Comparison of ENCODE assay signal across 10 cellular contexts in the genomic region with DNA sequence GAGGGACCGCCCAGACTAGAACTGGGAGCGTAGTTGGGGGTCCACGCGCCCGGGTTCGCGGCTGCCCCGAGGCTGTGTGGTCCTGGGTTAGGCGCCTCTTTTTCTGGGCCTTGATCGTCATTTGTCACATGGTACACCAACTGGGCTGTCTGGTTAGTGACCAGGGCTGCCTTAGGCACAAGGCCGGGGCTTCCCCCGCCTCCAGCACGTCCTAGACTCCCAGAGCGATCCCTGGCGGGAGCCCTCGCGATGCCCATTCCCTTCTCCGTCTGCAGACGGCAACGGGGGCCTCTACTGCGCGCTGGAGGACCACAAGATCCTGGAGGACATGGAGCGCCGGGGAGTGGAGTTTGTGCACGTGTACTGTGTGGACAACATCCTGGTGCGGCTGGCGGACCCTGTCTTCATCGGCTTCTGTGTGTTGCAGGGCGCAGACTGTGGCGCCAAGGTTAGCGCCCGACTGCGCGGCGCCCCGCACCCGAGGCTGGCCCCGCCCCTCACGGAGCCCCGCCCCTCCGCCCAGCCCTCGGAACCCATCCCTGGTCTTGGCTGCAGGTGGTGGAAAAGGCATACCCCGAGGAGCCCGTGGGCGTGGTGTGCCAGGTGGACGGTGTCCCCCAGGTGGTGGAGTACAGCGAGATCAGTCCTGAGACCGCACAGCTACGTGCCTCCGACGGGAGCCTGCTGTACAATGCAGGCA. TPM values are rescaled to one million over a fixed set of nuclear protein-coding genes. Genes with fewer than 3 reads are reported as not detected.
DNase-seq lines count a peak whose midpoint lies in the region; ATAC-seq and TF ChIP-seq lines count a peak whose summit lies in the region.
"Had no signal": no experiment of that assay in that cellular context is flagged by ENCODE, and none has a peak within 500 bp of the region (broad histone marks: within the 10 kb centered on the region; RNA-seq: fewer than 3 reads in every experiment).

No MANE protein-coding gene starts in this region.

- H3K9ac ChIP-seq in BLaER1 (peak overlapping the region; percentile 79), Karpas-422 (ENCODE audit: low read length) (peak overlapping the region; percentile 82; the same call in 1 of the 2 replicates), duodenal mucosa (ENCODE audit: low read depth in 1 of 2, low read length in 2 of 2) (no peak overlapping the region), neural cell (ENCODE audit: low read length) (no peak overlapping the region)

- no peak for DNase-seq in Karpas-422
- no peak for DNase-seq in erythroblast (lab: John Stamatoyannopoulos, UW)
- DNase-seq: activated naive CD4-positive, alpha-beta T cell; NCI-H524 treated with DMSO at 0.1 percent for 48 hours had no signal

- no peak overlapping the region for H3K27ac ChIP-seq in BLaER1
- no peak overlapping the region for H3K27ac ChIP-seq in Karpas-422 (ENCODE audit: low read length)
- H3K27ac ChIP-seq in duodenal mucosa (ENCODE audit: low read depth, low read length): no peak overlapping the region
- H3K27ac ChIP-seq in neural cell (ENCODE audit: low read length): no peak overlapping the region

- no peak for TF ChIP-seq RAD21 in neural cell (conservative IDR thresholded peaks at IDR 0.05)

- H3K9me2 ChIP-seq in Karpas-422 (replicated peaks; ENCODE audit: insufficient read depth, low read length): no peaks in the 10 kb centered on the region
- H3K9me2 ChIP-seq in neural cell (ENCODE audit: insufficient read depth, low read length): no peaks in the 10 kb centered on the region

- TF ChIP-seq CTCF in neural cell (IDR thresholded peaks at IDR 0.05; ENCODE audit: poor library complexity, severe bottlenecking): no peak

- peak overlapping the region; percentile 81 for H3K4me3 ChIP-seq in BLaER1
- H3K4me3 ChIP-seq in Karpas-422 (ENCODE audit: low read length): peak overlapping the region; percentile 81; the same call in 1 of the 2 replicates
- peak overlapping the region; percentile 62 to 71 for H3K4me3 ChIP-seq in duodenal mucosa (ENCODE audit: low read depth in 1 of 2, low read length in 2 of 2)
- H3K4me3 ChIP-seq in neural cell (ENCODE audit: low read length): no peak overlapping the region

- no peak for TF ChIP-seq POLR2A in erythroblast (IDR thresholded peaks at IDR 0.05; ENCODE audit: low read length)

- H3K4me1 ChIP-seq in BLaER1 (peaks cover 81% of the 10 kb centered on the region), Karpas-422 (ENCODE audit: low read length) (peaks cover 45% of the 10 kb centered on the region), duodenal mucosa (ENCODE audit: control insufficient read depth in 1 of 2, insufficient read depth in 2 of 2, low read length in 2 of 2) (peaks cover 19 to 37% of the 10 kb centered on the region in 2 donors)

- peaks cover 38% of the 10 kb centered on the region for H3K36me3 ChIP-seq in BLaER1
- no peaks in the 10 kb centered on the region for H3K36me3 ChIP-seq in Karpas-422 (ENCODE audit: insufficient read depth, low read length)
- H3K36me3 ChIP-seq in duodenal mucosa (ENCODE audit: control insufficient read depth in 1 of 2, insufficient read depth in 2 of 2, low read length in 2 of 2): peaks cover 5 to 13% of the 10 kb centered on the region in 2 donors
- H3K36me3 ChIP-seq in neural cell (ENCODE audit: insufficient read depth, low read length): no peaks in the 10 kb centered on the region

- H2AFZ ChIP-seq in Karpas-422 (ENCODE audit: low read length) (no peak overlapping the region), neural cell (ENCODE audit: low read depth, low read length) (no peak overlapping the region)

- H3K79me2 ChIP-seq in Karpas-422 (ENCODE audit: low read length) (no peaks in the 10 kb centered on the region), neural cell (replicated peaks; ENCODE audit: insufficient read depth, low read length) (no peaks in the 10 kb centered on the region)

- H4K20me1 ChIP-seq in BLaER1 (peaks cover 58% of the 10 kb centered on the region), Karpas-422 (ENCODE audit: insufficient read depth, low read depth, low read length) (peaks cover 4% of the 10 kb centered on the region; the same call in 1 of the 2 replicates), neural cell (ENCODE audit: insufficient read depth) (no peaks in the 10 kb centered on the region)

- no peaks in the 10 kb centered on the region for H3K27me3 ChIP-seq in BLaER1
- H3K27me3 ChIP-seq in Karpas-422 (ENCODE audit: low read length): no peaks in the 10 kb centered on the region
- no peaks in the 10 kb centered on the region for H3K27me3 ChIP-seq in duodenal mucosa (ENCODE audit: control insufficient read depth in 1 of 2, insufficient read depth in 2 of 2, low read length in 2 of 2)
- peaks cover 66% of the 10 kb centered on the region for H3K27me3 ChIP-seq in neural cell (ENCODE audit: insufficient read depth, low read depth, low read length)

- ATAC-seq in HG03571 (IDR thresholded peaks at IDR 0.05; ENCODE audit: unreplicated experiment) (no peak), HG03354 (IDR thresholded peaks at IDR 0.05; ENCODE audit: poor library complexity, severe bottlenecking, unreplicated experiment) (no peak), HG02571 (IDR thresholded peaks at IDR 0.05; ENCODE audit: unreplicated experiment) (no peak)

- H3K9me3 ChIP-seq in BLaER1: no peaks in the 10 kb centered on the region
- H3K9me3 ChIP-seq in Karpas-422 (ENCODE audit: low read length): no peaks in the 10 kb centered on the region
- no peaks in the 10 kb centered on the region for H3K9me3 ChIP-seq in duodenal mucosa (ENCODE audit: control insufficient read depth in 1 of 2, low read length in 2 of 2)
- no peaks in the 10 kb centered on the region for H3K9me3 ChIP-seq in neural cell (ENCODE audit: low read length)

- no peak for TF ChIP-seq EP300 in neural cell (conservative IDR thresholded peaks at IDR 0.05; ENCODE audit: poor library complexity, severe bottlenecking)

- H3K4me2 ChIP-seq in BLaER1 (peak overlapping the region; percentile 97), Karpas-422 (ENCODE audit: low read depth, low read length, poor library complexity, severe bottlenecking) (peak overlapping the region; percentile 85), neural cell (ENCODE audit: low read length) (no peak overlapping the region)

- H3F3A ChIP-seq in neural cell (ENCODE audit: insufficient read depth, low read length, poor library complexity, severe bottlenecking): no peaks in the 10 kb centered on the region

TF ChIP-seq in neural cell, 6 proteins besides CTCF, POLR2A, EP300 and RAD21:
- TF ChIP-seq EZH2 (IDR thresholded peaks at IDR 0.05; ENCODE audit: borderline replicate concordance, insufficient read depth, low read length, poor library complexity, severe bottlenecking): peak; percentile 63
- no peak for TF ChIP-seq TAF1 (IDR thresholded peaks at IDR 0.05; ENCODE audit: low read depth)

RNA-seq across cellular contexts. Expression of a gene that starts 1.5 kb away (rescaled TPM):
- total RNA-seq in Karpas-422 (2014; rRNA removed; shearing (Covaris generic); ENCODE audit: low replicate concordance): 15.1 and 26.2 TPM in 2 replicates
- polyA plus RNA-seq in neural cell: 0.21 and 0.36 TPM in 2 replicates
- not detected in 2 replicates for polyA minus RNA-seq in neural cell

RNA-seq across cellular contexts. Expression of a gene that starts 7.9 kb away (rescaled TPM):
- 28.9 and 58.1 TPM in 2 replicates for total RNA-seq in Karpas-422 (2014; rRNA removed; shearing (Covaris generic); ENCODE audit: low replicate concordance)
- polyA plus RNA-seq in neural cell: 72.0 and 90.9 TPM in 2 replicates
- polyA minus RNA-seq in neural cell: 55.3 and 56.7 TPM in 2 replicates

RNA-seq across cellular contexts. Expression of a gene that starts 8.5 kb away (rescaled TPM):
- 18.6 and 53.2 TPM in 2 replicates for total RNA-seq in Karpas-422 (2014; rRNA removed; shearing (Covaris generic); ENCODE audit: low replicate concordance)
- 0.22 and 0.96 TPM in 2 replicates for polyA plus RNA-seq in neural cell
- 0.97 and 1.0 TPM in 2 replicates for polyA minus RNA-seq in neural cell

RNA-seq across cellular contexts. Expression of a gene that starts 25.0 kb away (rescaled TPM):
- not detected in 2 replicates for total RNA-seq in Karpas-422 (2014; rRNA removed; shearing (Covaris generic); ENCODE audit: low replicate concordance)
- polyA plus RNA-seq in neural cell: not detected in 2 replicates
- not detected in 2 replicates for polyA minus RNA-seq in neural cell

RNA-seq across cellular contexts. Expression of a gene that starts 32.9 kb away (rescaled TPM):
- total RNA-seq in Karpas-422 (2014; rRNA removed; shearing (Covaris generic); ENCODE audit: low replicate concordance): not detected in 2 replicates
- polyA plus RNA-seq in neural cell: 161 and 162 TPM in 2 replicates
- polyA minus RNA-seq in neural cell: 25.6 and 31.7 TPM in 2 replicates

Comparison
In these comparisons a context has a peak if more than half of its experiments do, and no peak if none do; other contexts are left out.
1. H3K9ac ChIP-seq: peak in BLaER1 (single experiment) and Karpas-422 (single experiment); none in duodenal mucosa (0 of 2) and neural cell (single experiment).